8 cellular contexts compared by ENCODE assay signal in genomic region chr1:27097484-27097917, GRCh38. TPM values are rescaled to one million over a fixed set of nuclear protein-coding genes. Genes with fewer than 3 reads are reported as not detected.
DNase-seq lines count a peak whose midpoint lies in the region; ATAC-seq, FAIRE-seq and TF ChIP-seq lines count a peak whose summit lies in the region.

No MANE protein-coding gene starts in this region.

- DNase-seq in CMK (ENCODE audit: low read depth) (peak; percentile 58), NOMO-1 treated with DMSO at 0.1 percent for 48 hours (lab: John Stamatoyannopoulos, UW; ENCODE audit: unreplicated experiment) (peak; percentile 91), endothelial cell of umbilical vein (ENCODE audit: low read depth, low spot score) (peak; percentile 64), myocyte (ENCODE audit: low read depth) (peak; percentile 81)
- peak; percentile 44 to 58 for DNase-seq in activated CD8-positive, alpha-beta memory T cell treated with anti-CD3 and anti-CD28 coated beads for 4 hours (ENCODE audit: low read depth in 2 of 2)
- DNase-seq in stimulated activated CD8-positive, alpha-beta memory T cell treated with anti-CD3 and anti-CD28 coated beads, Interleukin-7, amount 100 ng/mL, for 48 hours (ENCODE audit: extremely low read depth in 1 of 2, low read depth in 1 of 2), result peak; percentile 43 to 45

- no peak overlapping the region for H3K27ac ChIP-seq in endothelial cell of umbilical vein (ENCODE audit: insufficient read depth, low read depth, low read length)

- no peak for TF ChIP-seq POLR2A in endothelial cell of umbilical vein (IDR thresholded peaks at IDR 0.05; ENCODE audit: low read depth, low read length)

- H3K9me3 ChIP-seq in endothelial cell of umbilical vein (replicated peaks; ENCODE audit: control insufficient read depth, insufficient read depth, low read length), result no peaks in the 10 kb centered on the region

- ATAC-seq in HG02798 (IDR thresholded peaks at IDR 0.05; ENCODE audit: poor library complexity, unreplicated experiment), result peak; percentile 58
- ATAC-seq in GM21619 (IDR thresholded peaks at IDR 0.05; ENCODE audit: unreplicated experiment), result no peak

- H3K9ac ChIP-seq in endothelial cell of umbilical vein (replicated peaks; ENCODE audit: extremely low read depth, insufficient read depth, low read length), result no peak overlapping the region

- H4K20me1 ChIP-seq in endothelial cell of umbilical vein (replicated peaks; ENCODE audit: control insufficient read depth, extremely low read depth, insufficient read depth, low read length), result no peaks in the 10 kb centered on the region

- no TSS peak for BruUV-seq in endothelial cell of umbilical vein (replicated peaks; lab: Mats Ljungman, UMichigan)

- no peaks in the 10 kb centered on the region for H3K79me2 ChIP-seq in endothelial cell of umbilical vein (ENCODE audit: control insufficient read depth, insufficient read depth, low read length)

- dilution Hi-C loops in endothelial cell of umbilical vein (cut with MboI; ENCODE audit: extremely low pct_ligation_motif_present, low sequenced_read_pairs), result no loop called here

- peak; percentile 89 to 91 for TF ChIP-seq CTCF in endothelial cell of umbilical vein (IDR thresholded peaks at IDR 0.05; ENCODE audit: extremely low read depth in 1 of 2, insufficient read depth in 1 of 2, low read depth in 1 of 2, low read length in 2 of 2)

- peak; percentile 98 for FAIRE-seq in endothelial cell of umbilical vein (lab: Jason Lieb, UNC)

- H3K27me3 ChIP-seq in endothelial cell of umbilical vein (ENCODE audit: control insufficient read depth in 2 of 2, insufficient read depth in 2 of 2, low read length in 2 of 2), result no peaks in the 10 kb centered on the region

- peak overlapping the region; percentile 69 for H2AFZ ChIP-seq in endothelial cell of umbilical vein (ENCODE audit: low read depth, low read length)

- POLR2A ChIA-PET in endothelial cell of umbilical vein (lab: Charles Lee), result interaction anchor here (0.6 kb wide), 1 partner anchor 89 kb away, joined by 3 read pairs; no protein-coding TSS in a partner anchor

- H3K4me1 ChIP-seq in endothelial cell of umbilical vein (ENCODE audit: control insufficient read depth, extremely low read depth, insufficient read depth, low read length), result no peaks in the 10 kb centered on the region

- intact Hi-C loops in endothelial cell of umbilical vein (cut with micrococcal nuclease), result loop anchor here (1.0 kb wide), 3 partner anchors 53 to 130 kb away; no protein-coding TSS in a partner anchor

- peaks cover 0 to 4% of the 10 kb centered on the region in 2 experiments for H3K36me3 ChIP-seq in endothelial cell of umbilical vein (ENCODE audit: control insufficient read depth in 2 of 2, extremely low read depth in 1 of 2, insufficient read depth in 2 of 2, low read length in 2 of 2)

- CTCF ChIA-PET in endothelial cell of umbilical vein (lab: Charles Lee), result interaction anchor here (0.6 to 13.7 kb wide), 27 partner anchors 9 to 294 kb away, joined by 3 to 582 read pairs (median 5); partner anchors contain the start of gene TRNP1

- no peak overlapping the region for H3K4me2 ChIP-seq in endothelial cell of umbilical vein (ENCODE audit: insufficient read depth, low read length)

- no peak overlapping the region for H3K4me3 ChIP-seq in endothelial cell of umbilical vein (replicated peaks in 1 of 3; ENCODE audit: insufficient read depth in 1 of 3, low read depth in 1 of 3, low read length in 3 of 3)

- no peaks in the 10 kb centered on the region for H3K9me1 ChIP-seq in endothelial cell of umbilical vein (replicated peaks; ENCODE audit: control insufficient read depth, extremely low read depth, insufficient read depth, low read length)

TF ChIP-seq in endothelial cell of umbilical vein, 7 proteins besides CTCF, POLR2A, EP300 and RAD21:
- TF ChIP-seq POLR2AphosphoS5 (IDR thresholded peaks at IDR 0.05; ENCODE audit: insufficient read depth, low read depth, low read length) (peak; percentile 39), FOS (IDR thresholded peaks at IDR 0.05; ENCODE audit: borderline replicate concordance, insufficient read depth, low read length) (no peak)

RNA-seq across cellular contexts. Expression of gene SLC9A1, which starts 57.4 kb away (rescaled TPM):
- total RNA-seq in endothelial cell of umbilical vein, result 59.2 and 60.5 TPM in 2 replicates
- 22.8 and 23.7 TPM in 2 replicates for polyA plus RNA-seq in endothelial cell of umbilical vein
- 20.5 and 24.6 TPM in 2 replicates for polyA plus RNA-seq in endothelial cell of umbilical vein (2011; cell fraction: cytosol; rRNA removed)
- polyA plus RNA-seq in endothelial cell of umbilical vein (2011; cell fraction: nucleus; rRNA removed), result 33.0 and 33.3 TPM in 2 replicates
- polyA plus RNA-seq in endothelial cell of umbilical vein (2012), result 46.0 and 50.4 TPM in 2 replicates
- polyA minus RNA-seq in endothelial cell of umbilical vein, result 27.2 and 29.7 TPM in 2 replicates
- polyA minus RNA-seq in endothelial cell of umbilical vein (2011; cell fraction: cytosol; rRNA and poly(A)+ RNA removed), result 5.7 TPM
- polyA minus RNA-seq in endothelial cell of umbilical vein (2011; cell fraction: nucleus; rRNA and poly(A)+ RNA removed), result 16.3 and 24.0 TPM in 2 replicates
- 4.6 and 9.6 TPM in 2 replicates for total RNA-seq in myocyte
- polyA plus RNA-seq in myocyte (2012), result 43.6 TPM
